In genomic region chr17:39402279-39402889, GRCh38 we compare ENCODE assay signal across 8 cellular contexts. TPM values are rescaled to one million over a fixed set of nuclear protein-coding genes. Genes with fewer than 3 reads are reported as not detected.
DNase-seq lines count a peak whose midpoint lies in the region; ATAC-seq, FAIRE-seq and TF ChIP-seq lines count a peak whose summit lies in the region.

No MANE protein-coding gene starts in this region.

- H3K9ac ChIP-seq in K562 (ENCODE audit: insufficient read depth in 1 of 2, low read depth in 2 of 2, low read length in 2 of 2) = peak overlapping the region in 1 of 2 experiments; percentile 97; a peak in 2 of 4 replicates

- in situ Hi-C loops in K562 (cut with MboI) = no loop called here

- H2AFZ ChIP-seq in K562 (ENCODE audit: low read depth, low read length) = peak overlapping the region; percentile 87

- TF ChIP-seq POLR2A in K562 (conservative IDR thresholded peaks at IDR 0.05) = no peak

- POLR2A ChIA-PET in K562 (lab: Yijun Ruan, JAX) = interaction anchor here (0.6 to 4.6 kb wide), 4 partner anchors 10 to 53 kb away, joined by 3 to 14 read pairs (median 6); no protein-coding TSS in a partner anchor

- peaks cover 11% of the 10 kb centered on the region; the same call in 1 of the 2 replicates for H4K20me1 ChIP-seq in K562 (replicated peaks; ENCODE audit: control insufficient read depth, insufficient read depth, low read length)

- TF ChIP-seq EP300 in K562 (IDR thresholded peaks at IDR 0.05; ENCODE audit: low read length) = no peak

- FAIRE-seq in TTC549 (lab: Jason Lieb, UNC) = peak; percentile 40
- peak; percentile 95 for FAIRE-seq in K562 (lab: Jason Lieb, UNC)

- H3K9me3 ChIP-seq in K562 (replicated peaks; ENCODE audit: control insufficient read depth, insufficient read depth, low read depth, low read length) (no peaks in the 10 kb centered on the region), aorta (ENCODE audit: control insufficient read depth, low read length) (no peaks in the 10 kb centered on the region)

- ATAC-seq in GM18498 (IDR thresholded peaks at IDR 0.05; ENCODE audit: unreplicated experiment) (peak; percentile 64), HG03025 (IDR thresholded peaks at IDR 0.05; ENCODE audit: low FRiP score, unreplicated experiment) (peak; percentile 46), K562 (peak; percentile 86), aorta (ENCODE audit: low FRiP score) (peak; percentile 93)

- no peak for TF ChIP-seq RAD21 in K562 (CRISPR knock-in tag; conservative IDR thresholded peaks at IDR 0.05 in 1 of 2, IDR thresholded peaks at IDR 0.05 in 1 of 2)

- H3K27me3 ChIP-seq in K562 (ENCODE audit: control insufficient read depth in 2 of 2, insufficient read depth in 2 of 2, low read length in 2 of 2) (no peaks in the 10 kb centered on the region), aorta (ENCODE audit: control insufficient read depth in 1 of 2, insufficient read depth in 2 of 2, low read length in 1 of 2) (no peaks in the 10 kb centered on the region)

- intact Hi-C loops in K562 (cut with micrococcal nuclease) (loop anchor here (5.0 kb wide), 2 partner anchors 45 to 130 kb away; no protein-coding TSS in a partner anchor), aorta (cut with DNase I) (loop anchor here in 1 of 2 donors (5.0 kb wide), 1 partner anchor 130 kb away; no protein-coding TSS in a partner anchor)

- no TSS peak for BruUV-seq in K562 (replicated peaks; lab: Mats Ljungman, UMichigan)

- DNase-seq in NCI-H2081 treated with DMSO at 0.1 percent for 48 hours (lab: John Stamatoyannopoulos, UW) (peak; percentile 69), K562 (ENCODE audit: extremely low read depth in 1 of 4, low spot score in 3 of 4) (peak; percentile 95 to 98 (median 96)), iPS DF 19.7 (ENCODE audit: low read depth, low spot score) (peak; percentile 94), retina (peak; percentile 88), aorta (peak; percentile 94 to 97)

- TF ChIP-seq CTCF in K562 (IDR thresholded peaks at IDR 0.05 in 2 of 3, conservative IDR thresholded peaks at IDR 0.05 in 1 of 3; ENCODE audit: insufficient read depth in 2 of 3, low read depth in 1 of 3, low read length in 3 of 3) = no peak

- H3K4me3 ChIP-seq in K562 (peak overlapping the region; percentile 96), aorta (ENCODE audit: low read length in 2 of 2) (peak overlapping the region; percentile 96 to 98)

- peak overlapping the region; percentile 99; the same call in 1 of the 2 replicates for H3K4me2 ChIP-seq in K562 (ENCODE audit: insufficient read depth, low read length)

- CTCF ChIA-PET in K562 (lab: Yijun Ruan, JAX; ENCODE audit: low intra/inter-chr PET ratio) = no interaction called here

- H3K4me1 ChIP-seq in K562 (replicated peaks in 1 of 2; ENCODE audit: control insufficient read depth in 2 of 2, insufficient read depth in 2 of 2, low read length in 2 of 2) = peaks cover 9 to 16% of the 10 kb centered on the region in 2 experiments; a peak in 3 of 5 replicates
- H3K4me1 ChIP-seq in aorta (ENCODE audit: control insufficient read depth in 1 of 2, insufficient read depth in 2 of 2, low read length in 2 of 2) = no peaks in the 10 kb centered on the region

- H3K36me3 ChIP-seq in K562 (ENCODE audit: control insufficient read depth, insufficient read depth, low read length) = peaks cover 27% of the 10 kb centered on the region; the same call in 2 of the 3 replicates
- no peaks in the 10 kb centered on the region for H3K36me3 ChIP-seq in aorta (ENCODE audit: control insufficient read depth in 1 of 2, insufficient read depth in 2 of 2, low read length in 1 of 2)

- 1% methylated on average over 20 of the region's 48 CpGs for WGBS in K562 (ENCODE audit: insufficient coverage, low coverage, missing lambda C conversion rate)
- WGBS in aorta, 2 donors = 1% methylated on average over 34 to 48 of the region's 48 CpGs

- H3K27ac ChIP-seq in K562 (ENCODE audit: extremely low read depth, low read depth, low read length) (peak overlapping the region; percentile 86; the same call in 2 of the 3 replicates), aorta (ENCODE audit: low read depth in 1 of 2, low read length in 2 of 2) (no peak overlapping the region)

- H3K79me2 ChIP-seq in K562 (ENCODE audit: control insufficient read depth, insufficient read depth, low read length) = peaks cover 38% of the 10 kb centered on the region

- no peaks in the 10 kb centered on the region for H3K9me1 ChIP-seq in K562 (ENCODE audit: control insufficient read depth, insufficient read depth, low read length)

TF ChIP-seq in K562, 482 proteins besides CTCF, POLR2A, EP300 and RAD21 (continues in another document):
- TF ChIP-seq ATF7 (IDR thresholded peaks at IDR 0.05) (peak; percentile 81; the same call in 1 of the 2 replicates), EGR1 (conservative IDR thresholded peaks at IDR 0.05) (peak; percentile 96), KDM2B (CRISPR knock-in tag; IDR thresholded peaks at IDR 0.05) (no peak), KLF10 (CRISPR knock-in tag; IDR thresholded peaks at IDR 0.05) (no peak), ATF4 (CRISPR knock-in tag; IDR thresholded peaks at IDR 0.05) (no peak), CBFA2T3 (IDR thresholded peaks at IDR 0.05) (0 out of 2 replicates have a peak, but pooled peaks have one; percentile 9)

RNA-seq across cellular contexts. Expression of gene FBXL20, which starts 1.0 kb away (rescaled TPM):
- 21.3 and 41.9 TPM in 2 replicates for total RNA-seq in K562 (2011; cell fraction: chromatin; rRNA removed; ENCODE audit: low replicate concordance)
- total RNA-seq in K562 (2011; cell fraction: nucleolus; rRNA removed) = 11.3 and 12.9 TPM in 2 replicates
- total RNA-seq in K562 (2011; cell fraction: nucleoplasm; rRNA removed) = 24.6 and 38.2 TPM in 2 replicates
- total RNA-seq in K562 (2014; rRNA removed) (5.1 and 6.9 TPM in 2 replicates), K562 (2014; rRNA removed; fragmentation: Illumina TruSeq; extraction: Trizol) (8.6 and 11.7 TPM in 2 replicates), K562 (2015; rRNA removed; fragmentation: Illumina TruSeq; extraction: Trizol) (5.6 and 6.3 TPM in 2 replicates), K562 (2021) (13.6 and 15.1 TPM in 2 replicates), aorta (10 to 100 TPM; 22.0 to 29.8 TPM)
- polyA plus RNA-seq in K562 (2011; rRNA removed) (9.4 and 10.4 TPM in 2 replicates), K562 (2014; fragmentation: Illumina TruSeq; extraction: Trizol) (6.2 and 6.3 TPM in 2 replicates), K562 (2014; fragmentation: Nextera tagmentation; extraction: Ambion mirVana) (1 to 10 TPM; 1.8 to 3.0 TPM), K562 (2014; rRNA removed) (4.5 and 4.7 TPM in 2 replicates), aorta (1 to 10 TPM; 2.9 to 4.1 TPM)
- 7.3 and 7.9 TPM in 2 replicates for polyA plus RNA-seq in K562 (2011; cell fraction: cytosol; rRNA removed)
- 9.1 and 10.9 TPM in 2 replicates for polyA plus RNA-seq in K562 (2011; cell fraction: nucleus; rRNA removed)
- polyA plus RNA-seq in K562 (2012) = 4.6 and 6.6 TPM in 2 replicates
- 18.0 and 22.0 TPM in 2 replicates for polyA minus RNA-seq in K562 (2011; rRNA and poly(A)+ RNA removed)
- 10.3 and 10.8 TPM in 2 replicates for polyA minus RNA-seq in K562 (2011; cell fraction: cytosol; rRNA and poly(A)+ RNA removed)
- polyA minus RNA-seq in K562 (2011; cell fraction: nucleus; rRNA and poly(A)+ RNA removed) = 3.2 and 5.2 TPM in 2 replicates

RNA-seq across cellular contexts. Expression of gene MED1, which starts 48.7 kb away (rescaled TPM):
- total RNA-seq in K562 (2011; cell fraction: chromatin; rRNA removed; ENCODE audit: low replicate concordance) = 74.2 and 86.9 TPM in 2 replicates
- 43.0 and 57.4 TPM in 2 replicates for total RNA-seq in K562 (2011; cell fraction: nucleolus; rRNA removed)
- total RNA-seq in K562 (2011; cell fraction: nucleoplasm; rRNA removed) = 51.0 and 62.5 TPM in 2 replicates
- total RNA-seq in K562 (2014; rRNA removed) = 28.8 and 29.0 TPM in 2 replicates
- total RNA-seq in K562 (2014; rRNA removed; fragmentation: Illumina TruSeq; extraction: Trizol) = 46.7 and 52.0 TPM in 2 replicates
- total RNA-seq in K562 (2015; rRNA removed; fragmentation: Illumina TruSeq; extraction: Trizol) = 46.1 and 48.1 TPM in 2 replicates
- 46.5 and 51.2 TPM in 2 replicates for total RNA-seq in K562 (2021)
- 35.7 and 55.2 TPM in 2 replicates for polyA plus RNA-seq in K562 (2011; rRNA removed)
- polyA plus RNA-seq in K562 (2011; cell fraction: cytosol; rRNA removed) = 24.1 and 25.9 TPM in 2 replicates
- 31.0 and 41.8 TPM in 2 replicates for polyA plus RNA-seq in K562 (2011; cell fraction: nucleus; rRNA removed)
- 23.4 and 33.6 TPM in 2 replicates for polyA plus RNA-seq in K562 (2012)
- 54.6 and 59.8 TPM in 2 replicates for polyA plus RNA-seq in K562 (2014; fragmentation: Illumina TruSeq; extraction: Trizol)
- polyA plus RNA-seq in K562 (2014; fragmentation: Nextera tagmentation; extraction: Ambion mirVana) = 10 to 100 TPM; 14.0 to 14.1 TPM
- 32.0 and 38.8 TPM in 2 replicates for polyA plus RNA-seq in K562 (2014; rRNA removed)
- polyA minus RNA-seq in K562 (2011; rRNA and poly(A)+ RNA removed) = 58.6 and 80.9 TPM in 2 replicates
- 21.6 and 40.0 TPM in 2 replicates for polyA minus RNA-seq in K562 (2011; cell fraction: cytosol; rRNA and poly(A)+ RNA removed)
- polyA minus RNA-seq in K562 (2011; cell fraction: nucleus; rRNA and poly(A)+ RNA removed) = 24.0 and 33.7 TPM in 2 replicates
- total RNA-seq in aorta = 10 to 100 TPM; 30.8 to 35.0 TPM
- polyA plus RNA-seq in aorta = 1 to 10 TPM; 4.4 to 7.8 TPM

RNA-seq across cellular contexts. Expression of gene CDK12, which starts 58.9 kb away (rescaled TPM):
- 131 and 199 TPM in 2 replicates for total RNA-seq in K562 (2011; cell fraction: chromatin; rRNA removed; ENCODE audit: low replicate concordance)
- 65.4 and 66.8 TPM in 2 replicates for total RNA-seq in K562 (2011; cell fraction: nucleolus; rRNA removed)
- total RNA-seq in K562 (2011; cell fraction: nucleoplasm; rRNA removed) = 90.0 and 108 TPM in 2 replicates
- 35.1 and 45.6 TPM in 2 replicates for total RNA-seq in K562 (2014; rRNA removed)
- total RNA-seq in K562 (2014; rRNA removed; fragmentation: Illumina TruSeq; extraction: Trizol) = 38.1 and 39.0 TPM in 2 replicates
- total RNA-seq in K562 (2015; rRNA removed; fragmentation: Illumina TruSeq; extraction: Trizol) = 48.7 and 51.5 TPM in 2 replicates
- total RNA-seq in K562 (2021) = 63.7 and 65.6 TPM in 2 replicates
- polyA plus RNA-seq in K562 (2011; rRNA removed) = 23.5 and 36.8 TPM in 2 replicates
- polyA plus RNA-seq in K562 (2011; cell fraction: cytosol; rRNA removed) = 15.9 and 26.1 TPM in 2 replicates
- polyA plus RNA-seq in K562 (2011; cell fraction: nucleus; rRNA removed) = 25.6 and 63.0 TPM in 2 replicates
- polyA plus RNA-seq in K562 (2012) = 32.5 and 32.9 TPM in 2 replicates
- 49.2 and 52.2 TPM in 2 replicates for polyA plus RNA-seq in K562 (2014; fragmentation: Illumina TruSeq; extraction: Trizol)
- polyA plus RNA-seq in K562 (2014; fragmentation: Nextera tagmentation; extraction: Ambion mirVana) = 1 to 10 TPM; 3.4 to 3.7 TPM
- 29.1 and 33.1 TPM in 2 replicates for polyA plus RNA-seq in K562 (2014; rRNA removed)
- 51.1 and 73.2 TPM in 2 replicates for polyA minus RNA-seq in K562 (2011; rRNA and poly(A)+ RNA removed)
- 42.8 and 63.1 TPM in 2 replicates for polyA minus RNA-seq in K562 (2011; cell fraction: cytosol; rRNA and poly(A)+ RNA removed)
- 36.4 and 40.9 TPM in 2 replicates for polyA minus RNA-seq in K562 (2011; cell fraction: nucleus; rRNA and poly(A)+ RNA removed)
- total RNA-seq in aorta = 10 to 100 TPM; 47.4 to 71.1 TPM
- polyA plus RNA-seq in aorta = 1 to 10 TPM; 7.3 to 9.7 TPM
